In the genomic region with DNA sequence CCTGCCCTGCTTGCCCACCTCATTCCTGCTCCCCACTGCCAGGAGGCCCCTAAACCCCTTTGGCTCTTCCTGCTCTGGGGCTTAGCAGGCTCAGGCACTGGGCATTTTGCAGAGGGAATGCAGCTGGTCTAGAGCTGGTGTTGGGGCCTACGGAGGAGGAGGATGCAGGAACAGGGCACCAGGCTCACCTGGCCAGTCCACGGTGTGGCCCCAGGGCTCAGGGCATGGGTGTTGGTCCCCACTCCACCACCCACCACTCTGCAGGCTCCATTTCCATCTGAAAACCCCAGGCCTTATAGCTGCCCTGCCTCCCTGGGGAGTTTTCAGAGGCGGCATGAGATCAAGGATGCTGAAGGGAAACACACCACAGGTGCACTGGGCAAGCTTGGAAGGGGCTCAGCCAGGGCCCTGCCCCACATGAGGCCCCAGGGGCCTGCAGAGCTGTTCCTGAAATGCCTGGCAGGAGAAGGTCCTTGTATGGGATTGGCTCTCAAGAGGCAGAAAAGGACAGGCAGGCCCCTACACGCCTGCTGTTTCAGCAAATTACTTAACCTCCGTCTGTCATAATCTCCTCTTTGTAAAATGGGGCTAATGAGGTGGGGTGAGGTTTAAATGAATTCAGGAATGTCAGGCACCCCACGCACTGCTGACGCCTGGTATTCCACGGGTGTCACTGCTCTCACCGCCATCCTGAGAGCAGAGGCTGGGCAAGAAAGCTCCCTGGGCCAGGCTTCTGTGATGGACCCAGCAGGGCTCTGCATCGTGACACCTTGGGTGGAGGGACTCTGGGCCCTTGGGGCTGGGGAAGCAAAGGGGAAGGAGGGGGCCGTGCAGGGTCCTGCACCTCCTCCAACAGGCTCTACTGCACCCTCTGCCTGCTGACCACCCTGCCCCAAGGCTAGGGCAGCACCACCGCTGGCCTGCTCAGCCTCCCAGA, we compare ENCODE assay signal across 16 cellular contexts. TPM values are rescaled to one million over a fixed set of nuclear protein-coding genes. Genes with fewer than 3 reads are reported as not detected.
DNase-seq lines count a peak whose midpoint lies in the region; ATAC-seq and TF ChIP-seq lines count a peak whose summit lies in the region.
"Had no signal": no experiment of that assay in that cellular context is flagged by ENCODE, and none has a peak within 500 bp of the region (broad histone marks: within the 10 kb centered on the region; RNA-seq: fewer than 3 reads in every experiment).

No MANE protein-coding gene starts in this region.

- TF ChIP-seq CTCF in upper lobe of left lung (IDR thresholded peaks at IDR 0.05) (no peak), GM20000 (IDR thresholded peaks at IDR 0.05; ENCODE audit: extremely low read depth, missing control alignments) (no peak)

- H3K4me3 ChIP-seq in esophagus (ENCODE audit: low read depth in 1 of 2, low read length in 2 of 2), result no peak overlapping the region
- no peak overlapping the region for H3K4me3 ChIP-seq in upper lobe of left lung
- H3K4me3 ChIP-seq: adrenal gland, gastroesophageal sphincter, K562, SJCRH30, transverse colon had no signal

- H3K9me3 ChIP-seq in esophagus (ENCODE audit: control insufficient read depth in 2 of 2, insufficient read depth in 1 of 2, low read depth in 1 of 2, low read length in 1 of 2) (no peaks in the 10 kb centered on the region), upper lobe of left lung (no peaks in the 10 kb centered on the region)
- H3K9me3 ChIP-seq: adrenal gland, gastroesophageal sphincter, SJCRH30, transverse colon had no signal

- DNase-seq in NOMO-1 treated with DMSO at 0.1 percent for 48 hours (lab: John Stamatoyannopoulos, UW; ENCODE audit: unreplicated experiment) (peak; percentile 18), NOMO-1 treated with dmso at 0.1 percent for 144 hours (lab: John Stamatoyannopoulos, UW; ENCODE audit: unreplicated experiment) (no peak), NCI-H2171 treated with DMSO at 0.1 percent for 48 hours (lab: John Stamatoyannopoulos, UW) (peak; percentile 98), upper lobe of left lung (no peak), GDM1 (lab: John Stamatoyannopoulos, UW) (no peak), GM20000 (ENCODE audit: low spot score) (no peak)
- DNase-seq: adrenal gland, natural killer cell, NCI-H226, transverse colon had no signal

- peak overlapping the region; percentile 92 to 93 for H3K27ac ChIP-seq in esophagus (ENCODE audit: low read depth in 2 of 2, low read length in 1 of 2)
- no peak overlapping the region for H3K27ac ChIP-seq in upper lobe of left lung
- H3K27ac ChIP-seq: adrenal gland, gastroesophageal sphincter, SJCRH30, transverse colon had no signal

- 48 to 71% methylated on average over 12 of the region's 12 CpGs for whole genome bisulfite sequencing in esophagus, 2 donors
- 76 to 85% methylated on average over 4 to 11 of the region's 12 CpGs for WGBS in upper lobe of left lung, 2 donors

- no peak for TF ChIP-seq POLR2A in upper lobe of left lung (IDR thresholded peaks at IDR 0.05)

- no peak for TF ChIP-seq EP300 in upper lobe of left lung (IDR thresholded peaks at IDR 0.05)

- ATAC-seq in upper lobe of left lung (ENCODE audit: low FRiP score in 2 of 2) (peak; percentile 4 to 16), GM21529 (IDR thresholded peaks at IDR 0.05; ENCODE audit: unreplicated experiment) (no peak)
- ATAC-seq: gastroesophageal sphincter, K562, natural killer cell had no signal

- H3K4me1 ChIP-seq in esophagus (ENCODE audit: control insufficient read depth in 2 of 2, insufficient read depth in 2 of 2, low read length in 1 of 2) (peaks cover 0 to 22% of the 10 kb centered on the region in 2 donors), upper lobe of left lung (peaks cover 4 to 14% (median 6%) of the 10 kb centered on the region in 4 donors)
- H3K4me1 ChIP-seq: transverse colon had no signal

- no peaks in the 10 kb centered on the region for H3K27me3 ChIP-seq in esophagus (ENCODE audit: control insufficient read depth in 1 of 2, insufficient read depth in 2 of 2, low read length in 2 of 2)
- H3K27me3 ChIP-seq in upper lobe of left lung, result no peaks in the 10 kb centered on the region
- H3K27me3 ChIP-seq: adrenal gland, gastroesophageal sphincter, transverse colon had no signal

- no peaks in the 10 kb centered on the region for H3K36me3 ChIP-seq in esophagus (ENCODE audit: control insufficient read depth in 2 of 2, insufficient read depth in 2 of 2, low read length in 1 of 2)
- H3K36me3 ChIP-seq in upper lobe of left lung, result no peaks in the 10 kb centered on the region
- H3K36me3 ChIP-seq: adrenal gland, gastroesophageal sphincter, SJCRH30, transverse colon had no signal

RNA-seq across cellular contexts. Expression of gene SLC47A2, which starts 9.3 kb away (rescaled TPM):
- 1 to 10 TPM; 1.1 to 2.7 TPM for polyA plus RNA-seq in esophagus
- total RNA-seq in upper lobe of left lung, result under 1 TPM in 1 of 6 donors, not detected in 5; 0.09 TPM
- total RNA-seq: Daoy, gastroesophageal sphincter, K562, natural killer cell, SJCRH30 had no signal
- polyA plus RNA-seq: K562 had no signal

RNA-seq across cellular contexts. Expression of gene ALDH3A1, which starts 41.0 kb away (rescaled TPM):
- 100 to 1,000 TPM; 202 to 673 TPM for polyA plus RNA-seq in esophagus
- total RNA-seq in upper lobe of left lung, result 10 to 100 TPM in 3 of 6 donors, 1 to 10 TPM in 3; 2.4 to 72.8 (median 9.1) TPM
- total RNA-seq: Daoy, K562, natural killer cell, SJCRH30 had no signal
- polyA plus RNA-seq: K562 had no signal

RNA-seq across cellular contexts. Expression of gene ALDH3A2, which starts 58.5 kb away (rescaled TPM):
- 100 to 1,000 TPM in 1 of 2 donors, 10 to 100 TPM in 1; 77.3 to 106 TPM for polyA plus RNA-seq in esophagus
- 100 to 1,000 TPM; 116 to 313 (median 194) TPM for total RNA-seq in upper lobe of left lung

Comparison
In these comparisons a context has a peak if more than half of its experiments do, and no peak if none do; other contexts are left out.
1. DNase-seq: peak in NOMO-1 treated with DMSO at 0.1 percent for 48 hours (single experiment) and NCI-H2171 treated with DMSO at 0.1 percent for 48 hours (single experiment); none in NOMO-1 treated with dmso at 0.1 percent for 144 hours (single experiment), upper lobe of left lung (0 of 2), GDM1 (single experiment) and GM20000 (single experiment).
2. H3K27ac ChIP-seq: peak in esophagus (2 of 2); none in upper lobe of left lung (0 of 4).